In genomic region chr3:10223676-10224639, GRCh38 we compare ENCODE assay signal across 8 cellular contexts. TPM values are rescaled to one million over a fixed set of nuclear protein-coding genes. Genes with fewer than 3 reads are reported as not detected.
DNase-seq lines count a peak whose midpoint lies in the region; ATAC-seq and TF ChIP-seq lines count a peak whose summit lies in the region.

No MANE protein-coding gene starts in this region.

- peaks cover 2% of the 10 kb centered on the region for H3K36me3 Mint-ChIP-seq in activated naive CD4-positive, alpha-beta T cell treated with anti-CD3 and anti-CD28 coated beads, Interleukin-2, amount 50 U/mL, for 24 hours

- no peak overlapping the region for H3K4me2 ChIP-seq in GM23248 (ENCODE audit: unreplicated experiment)

- H3K79me2 ChIP-seq in GM23248 (ENCODE audit: insufficient read depth): no peaks in the 10 kb centered on the region

- 64 to 66% methylated on average over 10 of the region's 10 CpGs for WGBS in GM23248 (ENCODE audit: low coverage in 1 of 2, low lambda C conversion rate in 2 of 2, missing lambda C conversion rate in 2 of 2), 2 experiments
- WGBS in body of pancreas, 2 donors: 76 to 77% methylated on average over 10 of the region's 10 CpGs

- intact Hi-C loops in body of pancreas (cut with DNase I): loop anchor here (10.0 kb wide), 1 partner anchor 59 kb away; the partner anchor contains the start of gene IRAK2

- H3K4me3 ChIP-seq in GM23248 (no peak overlapping the region), WERI-Rb-1 (ENCODE audit: low read depth, low read length) (no peak overlapping the region), body of pancreas (no peak overlapping the region)

- H3K4me3 Mint-ChIP-seq in activated naive CD4-positive, alpha-beta T cell treated with anti-CD3 and anti-CD28 coated beads, Interleukin-2, amount 50 U/mL, for 24 hours: no peak overlapping the region

- no peaks in the 10 kb centered on the region for H3K9me3 Mint-ChIP-seq in activated naive CD4-positive, alpha-beta T cell treated with anti-CD3 and anti-CD28 coated beads, Interleukin-2, amount 50 U/mL, for 24 hours

- ATAC-seq in GM18505 (IDR thresholded peaks at IDR 0.05; ENCODE audit: unreplicated experiment) (peak; percentile 53), body of pancreas (no peak)

- TF ChIP-seq CTCF in WERI-Rb-1 (IDR thresholded peaks at IDR 0.05; ENCODE audit: low read depth, low read length) (no peak), body of pancreas (IDR thresholded peaks at IDR 0.05) (no peak)

- H3K9me3 ChIP-seq in GM23248 (ENCODE audit: low read depth) (no peaks in the 10 kb centered on the region), WERI-Rb-1 (ENCODE audit: severe bottlenecking) (no peaks in the 10 kb centered on the region), body of pancreas (no peaks in the 10 kb centered on the region)

- H3K4me1 Mint-ChIP-seq in activated naive CD4-positive, alpha-beta T cell treated with anti-CD3 and anti-CD28 coated beads, Interleukin-2, amount 50 U/mL, for 24 hours: peaks cover 40% of the 10 kb centered on the region

- H3F3A ChIP-seq in GM23248 (ENCODE audit: insufficient read depth): 0 out of 2 replicates have a peak, but pooled peaks cover 7% of the 10 kb centered on the region

- H4K20me1 ChIP-seq in GM23248 (ENCODE audit: insufficient read depth): no peaks in the 10 kb centered on the region

- no peaks in the 10 kb centered on the region for H3K27me3 ChIP-seq in GM23248 (replicated peaks; ENCODE audit: insufficient read depth)
- H3K27me3 ChIP-seq in WERI-Rb-1 (ENCODE audit: insufficient read depth, low read depth, severe bottlenecking): no peaks in the 10 kb centered on the region
- no peaks in the 10 kb centered on the region for H3K27me3 ChIP-seq in body of pancreas

- H2AFZ ChIP-seq in GM23248: no peak overlapping the region

- peak overlapping the region; percentile 88 for H3K27ac Mint-ChIP-seq in activated naive CD4-positive, alpha-beta T cell treated with anti-CD3 and anti-CD28 coated beads, Interleukin-2, amount 50 U/mL, for 24 hours

- H3K4me1 ChIP-seq in GM23248 (ENCODE audit: insufficient read depth) (peaks cover 12% of the 10 kb centered on the region; the same call in 1 of the 2 replicates), body of pancreas (peaks cover 20% of the 10 kb centered on the region)

- in situ Hi-C loops in GM23248 (cut with MboI): no loop called here

- TF ChIP-seq POLR2A in GM18505 (IDR thresholded peaks at IDR 0.05; ENCODE audit: borderline replicate concordance, extremely low read depth, insufficient read depth, insufficient read length): no peak
- no peak for TF ChIP-seq POLR2A in body of pancreas (IDR thresholded peaks at IDR 0.05)

- peak; percentile 23 for DNase-seq in GM23248
- peak; percentile 22 for DNase-seq in NAMALWA (ENCODE audit: low spot score)
- no peak for DNase-seq in NCI-H2171 treated with DMSO at 0.1 percent for 48 hours (lab: John Stamatoyannopoulos, UW)
- DNase-seq in WERI-Rb-1: no peak
- DNase-seq in body of pancreas: no peak
- no peak for DNase-seq in H4 (ENCODE audit: low spot score)

- no peak overlapping the region for H3K9ac ChIP-seq in GM23248

- H3K27ac ChIP-seq in GM23248 (no peak overlapping the region), WERI-Rb-1 (no peak overlapping the region), body of pancreas (no peak overlapping the region)

- H3K9me2 ChIP-seq in GM23248 (ENCODE audit: insufficient read depth): no peaks in the 10 kb centered on the region

- no peaks in the 10 kb centered on the region for H3K27me3 Mint-ChIP-seq in activated naive CD4-positive, alpha-beta T cell treated with anti-CD3 and anti-CD28 coated beads, Interleukin-2, amount 50 U/mL, for 24 hours

- H3K36me3 ChIP-seq in GM23248 (ENCODE audit: low read depth) (no peaks in the 10 kb centered on the region), WERI-Rb-1 (no peaks in the 10 kb centered on the region), body of pancreas (replicated peaks in 1 of 2; ENCODE audit: insufficient read depth in 1 of 2, low read depth in 2 of 2) (no peaks in the 10 kb centered on the region)

RNA-seq across cellular contexts. Expression of gene TATDN2, which starts 24.3 kb away (rescaled TPM):
- total RNA-seq in GM23248 (2014; rRNA removed; shearing (Covaris generic)): 8.4 and 10.1 TPM in 2 replicates
- 4.6 and 4.9 TPM in 2 replicates for polyA plus RNA-seq in GM23248 (2016; fragmentation: Nextera tagmentation; extraction: Ambion mirVana)
- total RNA-seq in body of pancreas: 10 to 100 TPM; 15.3 to 19.8 TPM
- 6.4 and 9.7 TPM in 2 replicates for total RNA-seq in H4 (2014; rRNA removed; shearing (Covaris generic))

RNA-seq across cellular contexts. Expression of gene IRAK2, which starts 59.2 kb away (rescaled TPM):
- total RNA-seq in GM23248 (2014; rRNA removed; shearing (Covaris generic)): 0.89 and 2.1 TPM in 2 replicates
- polyA plus RNA-seq in GM23248 (2016; fragmentation: Nextera tagmentation; extraction: Ambion mirVana): 1.1 TPM in 2 replicates
- total RNA-seq in body of pancreas: 1 to 10 TPM in 1 of 2 donors, under 1 TPM in 1; 0.99 to 3.9 TPM
- 1.1 and 1.3 TPM in 2 replicates for total RNA-seq in H4 (2014; rRNA removed; shearing (Covaris generic))

Comparison
In these comparisons a context has a peak if more than half of its experiments do, and no peak if none do; other contexts are left out.
1. DNase-seq: peak in GM23248 (single experiment) and NAMALWA (single experiment); none in NCI-H2171 treated with DMSO at 0.1 percent for 48 hours (single experiment), WERI-Rb-1 (single experiment), body of pancreas (0 of 4) and H4 (single experiment).